Comparison of ENCODE assay signal across 3 cellular contexts in genomic region chr19:10241826-10242449, GRCh38. TPM values are rescaled to one million over a fixed set of nuclear protein-coding genes. Genes with fewer than 3 reads are reported as not detected.
"Had no signal": no experiment of that assay in that cellular context is flagged by ENCODE, and none has a peak within 500 bp of the region (broad histone marks: within the 10 kb centered on the region; RNA-seq: fewer than 3 reads in every experiment).

No MANE protein-coding gene starts in this region.

RNA-seq across cellular contexts. Expression of gene ICAM4, which starts 44.8 kb away (rescaled TPM):
- total RNA-seq: osteocyte, sigmoid colon, suprapubic skin had no signal
